1 cellular context compared by ENCODE assay signal in the genomic region with DNA sequence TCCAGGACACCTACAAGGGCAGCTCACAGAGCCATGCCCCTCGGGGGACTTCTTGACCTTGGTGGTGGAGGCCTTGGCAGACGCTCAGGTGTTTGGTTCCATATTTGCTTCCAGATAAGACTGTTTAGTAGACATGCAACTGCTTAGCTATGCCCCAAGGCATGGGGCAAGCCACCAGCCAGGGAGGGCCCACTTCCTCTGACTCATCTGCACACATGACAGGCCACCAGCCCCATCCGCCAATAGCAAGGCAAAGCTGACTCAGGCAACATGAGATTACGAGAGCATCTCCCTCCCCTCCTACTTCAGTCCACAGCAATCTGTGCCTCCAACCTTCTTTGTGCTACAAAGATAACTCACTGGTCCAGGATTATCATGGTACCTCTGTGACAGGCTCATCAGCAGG.
A peak's percentile ranks its signal among the peaks of the same experiment; 100 is the strongest.
TF ChIP-seq lines count a peak whose summit lies in the region.

No MANE protein-coding gene starts in this region.

TF ChIP-seq in A549, 52 proteins besides CTCF, POLR2A, EP300 and RAD21 (continued from another document):
- TF ChIP-seq ZSCAN20 (CRISPR knock-in tag; IDR thresholded peaks at IDR 0.05) (no peak), JUNB (IDR thresholded peaks at IDR 0.05) (peak; percentile 30; the same call in 1 of the 2 replicates), ZFP36 (IDR thresholded peaks at IDR 0.05; ENCODE audit: borderline replicate concordance, partially characterized antibody) (no peak), NR3C1 (IDR thresholded peaks at IDR 0.05) (no peak), GATA3 (IDR thresholded peaks at IDR 0.05; ENCODE audit: borderline replicate concordance) (peak; percentile 60; the same call in 1 of the 2 replicates), EHF (CRISPR knock-in tag; IDR thresholded peaks at IDR 0.05) (no peak), RFX5 (IDR thresholded peaks at IDR 0.05) (no peak), FOSL2 (IDR thresholded peaks at IDR 0.05) (no peak), FOSL2 (CRISPR knock-in tag; IDR thresholded peaks at IDR 0.05) (peak; percentile 61), PHF8 (IDR thresholded peaks at IDR 0.05; ENCODE audit: borderline replicate concordance, low read depth) (no peak), USF2 (IDR thresholded peaks at IDR 0.05) (peak; percentile 81), HMGXB4 (CRISPR knock-in tag; IDR thresholded peaks at IDR 0.05; ENCODE audit: borderline replicate concordance) (no peak), RNF2 (IDR thresholded peaks at IDR 0.05; ENCODE audit: borderline replicate concordance, low read depth) (no peak), CHD2 (IDR thresholded peaks at IDR 0.05; ENCODE audit: low read length, partially characterized antibody) (no peak), MAX (IDR thresholded peaks at IDR 0.05) (peak; percentile 76), TFCP2L1 (CRISPR knock-in tag; IDR thresholded peaks at IDR 0.05) (no peak), BHLHE40 (IDR thresholded peaks at IDR 0.05; ENCODE audit: low read depth, low read length) (no peak), SMC3 (IDR thresholded peaks at IDR 0.05) (no peak), EHMT2 (IDR thresholded peaks at IDR 0.05; ENCODE audit: low read depth) (no peak), RARB (CRISPR knock-in tag; IDR thresholded peaks at IDR 0.05) (no peak), RCOR1 (IDR thresholded peaks at IDR 0.05; ENCODE audit: low read depth, low read length) (no peak), POLR2AphosphoS2 (conservative IDR thresholded peaks at IDR 0.05; ENCODE audit: low read length) (no peak), CBX8 (IDR thresholded peaks at IDR 0.05) (no peak), ESRRA (IDR thresholded peaks at IDR 0.05; ENCODE audit: borderline replicate concordance, low read length) (no peak)
- TF ChIP-seq, protein P1, sequence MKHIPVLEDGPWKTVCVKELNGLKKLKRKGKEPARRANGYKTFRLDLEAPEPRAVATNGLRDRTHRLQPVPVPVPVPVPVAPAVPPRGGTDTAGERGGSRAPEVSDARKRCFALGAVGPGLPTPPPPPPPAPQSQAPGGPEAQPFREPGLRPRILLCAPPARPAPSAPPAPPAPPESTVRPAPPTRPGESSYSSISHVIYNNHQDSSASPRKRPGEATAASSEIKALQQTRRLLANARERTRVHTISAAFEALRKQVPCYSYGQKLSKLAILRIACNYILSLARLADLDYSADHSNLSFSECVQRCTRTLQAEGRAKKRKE (CRISPR knock-in tag; IDR thresholded peaks at IDR 0.05; ENCODE audit: low read depth): no peak
- TF ChIP-seq, protein P2, sequence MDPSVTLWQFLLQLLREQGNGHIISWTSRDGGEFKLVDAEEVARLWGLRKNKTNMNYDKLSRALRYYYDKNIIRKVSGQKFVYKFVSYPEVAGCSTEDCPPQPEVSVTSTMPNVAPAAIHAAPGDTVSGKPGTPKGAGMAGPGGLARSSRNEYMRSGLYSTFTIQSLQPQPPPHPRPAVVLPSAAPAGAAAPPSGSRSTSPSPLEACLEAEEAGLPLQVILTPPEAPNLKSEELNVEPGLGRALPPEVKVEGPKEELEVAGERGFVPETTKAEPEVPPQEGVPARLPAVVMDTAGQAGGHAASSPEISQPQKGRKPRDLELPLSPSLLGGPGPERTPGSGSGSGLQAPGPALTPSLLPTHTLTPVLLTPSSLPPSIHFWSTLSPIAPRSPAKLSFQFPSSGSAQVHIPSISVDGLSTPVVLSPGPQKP (IDR thresholded peaks at IDR 0.05; ENCODE audit: low read depth, low read length): no peak
